10 cellular contexts compared by ENCODE assay signal in the genomic region with DNA sequence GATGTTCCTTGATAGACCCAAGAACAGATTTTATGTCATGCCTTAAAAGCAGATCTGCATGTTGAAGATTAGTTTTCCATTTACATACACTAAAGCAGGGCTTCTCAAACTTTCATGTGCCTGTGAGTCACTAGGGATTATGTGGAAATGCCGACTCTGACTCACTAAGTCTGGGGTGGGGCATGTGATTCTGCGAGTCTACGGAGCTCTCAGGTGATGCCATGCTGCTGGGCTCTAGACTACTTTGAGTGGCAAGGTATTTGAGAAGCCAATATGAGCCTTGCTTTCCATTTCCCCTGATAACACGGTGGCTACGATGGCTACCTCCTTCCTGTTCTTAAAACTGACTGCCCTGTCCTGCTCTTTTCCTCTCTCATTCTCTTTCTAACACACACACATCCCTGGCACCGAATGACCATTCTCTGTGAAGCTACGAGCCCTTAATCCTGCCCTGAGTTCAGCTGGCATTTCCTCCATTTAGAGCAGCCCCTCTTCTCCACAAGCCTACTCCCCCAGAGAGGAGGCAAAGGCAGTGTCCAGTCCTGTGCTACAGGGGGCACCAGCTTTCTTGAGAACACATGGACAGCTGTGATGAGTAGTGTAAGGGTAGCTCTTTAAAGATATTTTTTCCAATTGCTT. TPM values are rescaled to one million over a fixed set of nuclear protein-coding genes. Genes with fewer than 3 reads are reported as not detected.
DNase-seq lines count a peak whose midpoint lies in the region; ATAC-seq and TF ChIP-seq lines count a peak whose summit lies in the region.
"Had no signal": no experiment of that assay in that cellular context is flagged by ENCODE, and none has a peak within 500 bp of the region (broad histone marks: within the 10 kb centered on the region; RNA-seq: fewer than 3 reads in every experiment).

No MANE protein-coding gene starts in this region.

- H3K36me3 ChIP-seq in RWPE2 (ENCODE audit: low read depth) (no peaks in the 10 kb centered on the region), ascending aorta (no peaks in the 10 kb centered on the region)

- TF ChIP-seq CTCF in RWPE2 (IDR thresholded peaks at IDR 0.05; ENCODE audit: poor library complexity, severe bottlenecking) (no peak), foreskin fibroblast (IDR thresholded peaks at IDR 0.05; ENCODE audit: low read depth, low read length) (peak; percentile 11), ascending aorta (IDR thresholded peaks at IDR 0.05) (no peak)

- no peaks in the 10 kb centered on the region for H3K9me3 ChIP-seq in RWPE2 (ENCODE audit: severe bottlenecking)
- H3K9me3 ChIP-seq in ascending aorta, result no peaks in the 10 kb centered on the region

- H3K4me1 ChIP-seq in RWPE2 (ENCODE audit: insufficient read depth, poor library complexity, severe bottlenecking) (peaks cover 10% of the 10 kb centered on the region), ascending aorta (no peaks in the 10 kb centered on the region)

- DNase-seq in NCI-H82 (lab: John Stamatoyannopoulos, UW) (peak; percentile 12), NCI-H82 treated with DMSO at 0.1 percent for 48 hours (lab: John Stamatoyannopoulos, UW; ENCODE audit: unreplicated experiment) (no peak), RWPE2 (ENCODE audit: low spot score) (peak; percentile 93), foreskin fibroblast (peak; percentile 86 to 92), stromal cell of bone marrow (ENCODE audit: low read depth) (peak; percentile 90), NCI-H1436 (lab: John Stamatoyannopoulos, UW) (no peak), ascending aorta (ENCODE audit: low spot score in 2 of 2) (no peak), cerebellar nuclear complex (lab: John Stamatoyannopoulos, UW) (no peak)
- DNase-seq: NCI-H1417, small intestine had no signal

- intact Hi-C loops in ascending aorta (cut with DNase I), result no loop called here

- H3K27ac ChIP-seq in RWPE2 (ENCODE audit: poor library complexity, severe bottlenecking), result peak overlapping the region; percentile 26
- H3K27ac ChIP-seq in ascending aorta, result no peak overlapping the region

- no peak overlapping the region for H3K4me3 ChIP-seq in RWPE2 (ENCODE audit: severe bottlenecking)
- no peak overlapping the region for H3K4me3 ChIP-seq in foreskin fibroblast (ENCODE audit: low read depth in 1 of 2, low read length in 2 of 2)
- no peak overlapping the region for H3K4me3 ChIP-seq in ascending aorta

- peak; percentile 100 for ATAC-seq in RWPE2 (ENCODE audit: low read depth)

- H3K27me3 ChIP-seq in RWPE2 (ENCODE audit: insufficient read depth, poor library complexity, severe bottlenecking), result no peaks in the 10 kb centered on the region
- no peaks in the 10 kb centered on the region for H3K27me3 ChIP-seq in ascending aorta

RNA-seq across cellular contexts. Expression of a gene that starts 39.7 kb away (rescaled TPM):
- 7.1 TPM for total RNA-seq in ascending aorta

Comparison
In these comparisons a context has a peak if more than half of its experiments do, and no peak if none do; other contexts are left out.
1. DNase-seq: peak in NCI-H82 (single experiment), RWPE2 (single experiment), foreskin fibroblast (2 of 2) and stromal cell of bone marrow (single experiment); none in NCI-H82 treated with DMSO at 0.1 percent for 48 hours (single experiment), NCI-H1436 (single experiment), ascending aorta (0 of 2) and cerebellar nuclear complex (0 of 2).